Comparison of ENCODE assay signal across 14 cellular contexts in genomic region chr5:139462582-139463276, GRCh38. TPM values are rescaled to one million over a fixed set of nuclear protein-coding genes. Genes with fewer than 3 reads are reported as not detected.
DNase-seq lines count a peak whose midpoint lies in the region; ATAC-seq, FAIRE-seq and TF ChIP-seq lines count a peak whose summit lies in the region.
"Had no signal": no experiment of that assay in that cellular context is flagged by ENCODE, and none has a peak within 500 bp of the region (broad histone marks: within the 10 kb centered on the region; RNA-seq: fewer than 3 reads in every experiment).

TSS of gene ECSCR (minus strand) at chr5:139462743. CDS start at chr5:139462670, 73 bp downstream.

- H4K5ac ChIP-seq in H1 (ENCODE audit: insufficient read length, low read depth, low read length), result no peak within 1 kb of the TSS

- no peaks in the 10 kb centered on the region for H3K27me3 ChIP-seq in H1 (replicated peaks in 1 of 4; ENCODE audit: control insufficient read depth in 3 of 4, extremely low read depth in 1 of 4, insufficient read depth in 3 of 4, low read length in 3 of 4)
- no peaks in the 10 kb centered on the region for H3K27me3 ChIP-seq in mesenchymal stem cell (ENCODE audit: control insufficient read depth in 1 of 2, insufficient read depth in 1 of 2, low read length in 2 of 2)
- no peaks in the 10 kb centered on the region for H3K27me3 ChIP-seq in tibial nerve

- H3K18ac ChIP-seq in H1 (ENCODE audit: extremely low read depth, low read length), result peak within 1 kb of the TSS; percentile 55
- no peak within 1 kb of the TSS for H3K18ac ChIP-seq in mesenchymal stem cell (ENCODE audit: low read depth in 1 of 2, low read length in 2 of 2)

- 80% methylated on average over 9 of the region's 10 CpGs; no CpG with 5 or more reads in 1 of the 2 experiments for WGBS in H1 (ENCODE audit: extremely low coverage in 1 of 2, insufficient coverage in 1 of 2, insufficient read length in 1 of 2, insufficient replicate concordance in 2 of 2, low coverage in 1 of 2, low lambda C conversion rate in 2 of 2, missing lambda C conversion rate in 1 of 2), 2 experiments
- WGBS in mesenchymal stem cell, result 81% methylated on average over 8 of the region's 10 CpGs
- 75 to 79% methylated on average over 10 of the region's 10 CpGs for WGBS in tibial nerve, 2 donors

- H3K4me2 ChIP-seq in H1 (ENCODE audit: insufficient read depth in 1 of 2, low read depth in 2 of 2, low read length in 2 of 2), result peak within 1 kb of the TSS; percentile 32 to 39; a peak in 2 of 4 replicates
- no peak within 1 kb of the TSS for H3K4me2 ChIP-seq in mesenchymal stem cell (ENCODE audit: low read length, poor library complexity, severe bottlenecking)

- no peaks in the 10 kb centered on the region for H3K36me3 Mint-ChIP-seq in activated CD4-positive, alpha-beta T cell treated with anti-CD3 and anti-CD28 coated beads for 36 hours (ENCODE audit: low read depth)

- H3K4ac ChIP-seq in H1 (replicated peaks; ENCODE audit: insufficient read length, low read depth, low read length) (no peak within 1 kb of the TSS), mesenchymal stem cell (ENCODE audit: low read depth in 1 of 2, low read length in 2 of 2) (no peak within 1 kb of the TSS)

- no peaks in the 10 kb centered on the region for H3K9me3 Mint-ChIP-seq in activated CD4-positive, alpha-beta T cell treated with anti-CD3 and anti-CD28 coated beads for 36 hours (ENCODE audit: low read depth)
- H3K9me3 Mint-ChIP-seq: stimulated activated naive CD8-positive, alpha-beta T cell treated with anti-CD3 and anti-CD28 coated beads, Interleukin-15, amount 100 ng/mL, for 72 hours had no signal

- H2BK120ac ChIP-seq in H1 (replicated peaks; ENCODE audit: low read depth, low read length), result no peak within 1 kb of the TSS
- H2BK120ac ChIP-seq in mesenchymal stem cell (ENCODE audit: low read depth, low read length), result no peak within 1 kb of the TSS

- no peak within 1 kb of the TSS for H3K4me3 ChIP-seq in H1 (ENCODE audit: extremely low read depth in 1 of 4, insufficient read depth in 2 of 4, low read depth in 3 of 4, low read length in 4 of 4)
- H3K4me3 ChIP-seq in mesenchymal stem cell (ENCODE audit: insufficient read depth in 1 of 2, low read depth in 1 of 2, low read length in 2 of 2), result peak within 1 kb of the TSS in 1 of 2 experiments; percentile 29
- H3K4me3 ChIP-seq in tibial nerve, result peak within 1 kb of the TSS in 1 of 4 donors; percentile 12

- TF ChIP-seq RAD21 in H1 (IDR thresholded peaks at IDR 0.05 in 1 of 2, conservative IDR thresholded peaks at IDR 0.05 in 1 of 2; ENCODE audit: low read depth in 2 of 2, low read length in 2 of 2), result no peak

- H3K23ac ChIP-seq in H1 (ENCODE audit: insufficient read length) (no peak within 1 kb of the TSS), mesenchymal stem cell (ENCODE audit: low read length in 2 of 2) (no peak within 1 kb of the TSS)

- no peak within 1 kb of the TSS for H3K14ac ChIP-seq in H1 (ENCODE audit: insufficient read length)
- H3K14ac ChIP-seq in mesenchymal stem cell (ENCODE audit: low read length in 2 of 2), result no peak within 1 kb of the TSS

- no peak within 1 kb of the TSS for H3K4me3 Mint-ChIP-seq in activated CD4-positive, alpha-beta T cell treated with anti-CD3 and anti-CD28 coated beads for 36 hours
- H3K4me3 Mint-ChIP-seq: stimulated activated naive CD8-positive, alpha-beta T cell treated with anti-CD3 and anti-CD28 coated beads, Interleukin-15, amount 100 ng/mL, for 72 hours had no signal

- H3K79me1 ChIP-seq in H1 (ENCODE audit: low read depth, low read length) (no peaks in the 10 kb centered on the region), mesenchymal stem cell (replicated peaks; ENCODE audit: low read length, poor library complexity, severe bottlenecking) (no peaks in the 10 kb centered on the region)

- no peaks in the 10 kb centered on the region for H3K23me2 ChIP-seq in H1 (ENCODE audit: low read depth, low read length)

- peak within 1 kb of the TSS; percentile 76; the same call in 1 of the 2 replicates for H2BK5ac ChIP-seq in H1 (ENCODE audit: low read depth, low read length)
- no peak within 1 kb of the TSS for H2BK5ac ChIP-seq in mesenchymal stem cell (ENCODE audit: low read depth, low read length, poor library complexity, severe bottlenecking)

- H3K79me2 ChIP-seq in H1 (ENCODE audit: control insufficient read depth in 1 of 2, insufficient read depth in 2 of 2, low read length in 2 of 2), result no peaks in the 10 kb centered on the region

- no peak for FAIRE-seq in H1 (lab: Jason Lieb, UNC)
- FAIRE-seq: G401.6 had no signal

- H2BK20ac ChIP-seq in H1 (ENCODE audit: low read length), result peak within 1 kb of the TSS; percentile 86

- H3K36me3 ChIP-seq in H1 (ENCODE audit: control insufficient read depth in 2 of 4, insufficient read depth in 4 of 4, low read length in 3 of 4), result no peaks in the 10 kb centered on the region
- no peaks in the 10 kb centered on the region for H3K36me3 ChIP-seq in mesenchymal stem cell (ENCODE audit: control insufficient read depth in 1 of 2, insufficient read depth in 2 of 2, low read depth in 1 of 2, low read length in 2 of 2)
- no peaks in the 10 kb centered on the region for H3K36me3 ChIP-seq in tibial nerve

- TF ChIP-seq EP300 in H1 (IDR thresholded peaks at IDR 0.05; ENCODE audit: borderline replicate concordance in 1 of 2, low read depth in 2 of 2, low read length in 2 of 2) (no peak), tibial nerve (IDR thresholded peaks at IDR 0.05) (no peak)

- intact Hi-C loops in activated CD4-positive, alpha-beta T cell treated with anti-CD3 and anti-CD28 coated beads for 36 hours (cut with DNase I, micrococcal nuclease), result no loop called here

- H3K9me3 ChIP-seq in H1 (ENCODE audit: insufficient read depth in 2 of 2, low read depth in 1 of 2, low read length in 1 of 2) (no peaks in the 10 kb centered on the region), mesenchymal stem cell (ENCODE audit: control insufficient read depth, low read length) (no peaks in the 10 kb centered on the region), tibial nerve (no peaks in the 10 kb centered on the region)

- H3K4me1 ChIP-seq in H1 (replicated peaks in 1 of 4; ENCODE audit: control insufficient read depth in 3 of 4, insufficient read depth in 4 of 4, low read length in 3 of 4), result peaks cover 5 to 15% (median 12%) of the 10 kb centered on the region in 4 experiments; a peak in 6 of 7 replicates
- peaks cover 24% of the 10 kb centered on the region for H3K4me1 ChIP-seq in mesenchymal stem cell (ENCODE audit: control insufficient read depth, insufficient read depth, low read depth, low read length)
- peaks cover 0 to 6% (median 0%) of the 10 kb centered on the region in 4 donors for H3K4me1 ChIP-seq in tibial nerve

- H3K4me1 Mint-ChIP-seq in activated CD4-positive, alpha-beta T cell treated with anti-CD3 and anti-CD28 coated beads for 36 hours, result peaks cover 38% of the 10 kb centered on the region

- CTCF ChIA-PET in activated CD4-positive, alpha-beta T cell treated with anti-CD3 and anti-CD28 coated beads for 36 hours (lab: Charles Lee), result no interaction called here
- CTCF ChIA-PET in H1 (lab: Charles Lee; ENCODE audit: partially characterized antibody), result interaction anchor here (0.8 to 1.7 kb wide), 7 partner anchors 8 to 51 kb away, joined by 3 to 13 read pairs (median 4); partner anchors contain the start of genes SMIM33 and STING1

- H4K91ac ChIP-seq in H1 (replicated peaks; ENCODE audit: insufficient read length, low read length), result peak within 1 kb of the TSS; percentile 60
- peak within 1 kb of the TSS; percentile 34 for H4K91ac ChIP-seq in mesenchymal stem cell (ENCODE audit: low read length)

- H3K27ac ChIP-seq in H1 (ENCODE audit: low read depth, low read length) (no peak within 1 kb of the TSS), mesenchymal stem cell (ENCODE audit: low read length, poor library complexity, severe bottlenecking) (peak within 1 kb of the TSS; percentile 14), tibial nerve (peak within 1 kb of the TSS in 3 of 4 donors; percentile 34 to 76 (median 43))

- no peak for ATAC-seq in activated CD4-positive, alpha-beta T cell treated with anti-CD3 and anti-CD28 coated beads for 36 hours
- ATAC-seq: stimulated activated naive CD8-positive, alpha-beta T cell treated with anti-CD3 and anti-CD28 coated beads, Interleukin-15, amount 100 ng/mL, for 72 hours had no signal

- H3K27me3 Mint-ChIP-seq in activated CD4-positive, alpha-beta T cell treated with anti-CD3 and anti-CD28 coated beads for 36 hours, result no peaks in the 10 kb centered on the region
- H3K27me3 Mint-ChIP-seq: stimulated activated naive CD8-positive, alpha-beta T cell treated with anti-CD3 and anti-CD28 coated beads, Interleukin-15, amount 100 ng/mL, for 72 hours had no signal

- H2AK5ac ChIP-seq in H1 (ENCODE audit: low read depth, low read length) (peak within 1 kb of the TSS; percentile 68; the same call in 1 of the 2 replicates), mesenchymal stem cell (ENCODE audit: low read length, severe bottlenecking) (peak within 1 kb of the TSS; percentile 74)

- H3K9ac ChIP-seq in H1 (replicated peaks in 1 of 4; ENCODE audit: extremely low read depth in 1 of 4, low read depth in 3 of 4, low read length in 3 of 4) (no peak within 1 kb of the TSS), mesenchymal stem cell (ENCODE audit: low read length) (peak within 1 kb of the TSS; percentile 18)

- H4K8ac ChIP-seq in H1 (ENCODE audit: extremely low read depth, insufficient read depth, low read length) (no peak within 1 kb of the TSS), mesenchymal stem cell (ENCODE audit: low read length) (peak within 1 kb of the TSS; percentile 57)

- no peak for TF ChIP-seq POLR2A in H1 (IDR thresholded peaks at IDR 0.05; ENCODE audit: control extremely low read depth in 1 of 2, low read depth in 2 of 2, low read length in 2 of 2)
- no peak for TF ChIP-seq POLR2A in tibial nerve (IDR thresholded peaks at IDR 0.05)

- POLR2A ChIA-PET in activated CD4-positive, alpha-beta T cell treated with anti-CD3 and anti-CD28 coated beads for 36 hours (lab: Charles Lee), result no interaction called here
- POLR2A ChIA-PET in H1 (lab: Charles Lee; ENCODE audit: partially characterized antibody), result interaction anchor here (0.7 to 1.9 kb wide), 6 partner anchors 14 to 60 kb away, joined by 3 to 6 read pairs (median 4); partner anchors contain the start of genes DNAJC18 and STING1

- H3K56ac ChIP-seq in H1 (replicated peaks; ENCODE audit: insufficient read length, low read depth, low read length), result no peak within 1 kb of the TSS

- peak within 1 kb of the TSS; percentile 19 for H3K27ac Mint-ChIP-seq in activated CD4-positive, alpha-beta T cell treated with anti-CD3 and anti-CD28 coated beads for 36 hours

- no peaks in the 10 kb centered on the region for H4K20me1 ChIP-seq in H1 (replicated peaks in 1 of 2; ENCODE audit: control insufficient read depth in 1 of 2, insufficient read depth in 2 of 2, low read length in 2 of 2)

- TF ChIP-seq CTCF in H1 (IDR thresholded peaks at IDR 0.05; ENCODE audit: control extremely low read depth in 1 of 3, insufficient read depth in 1 of 3, low read depth in 1 of 3, low read length in 3 of 3) (no peak), tibial nerve (IDR thresholded peaks at IDR 0.05) (no peak)

- peak within 1 kb of the TSS; percentile 96; the same call in 1 of the 2 replicates for H2BK12ac ChIP-seq in H1 (ENCODE audit: low read depth, low read length)
- peak within 1 kb of the TSS; percentile 37 to 49 for H2BK12ac ChIP-seq in mesenchymal stem cell (ENCODE audit: low read length in 2 of 2)

- H2BK15ac ChIP-seq in H1 (ENCODE audit: low read length) (peak within 1 kb of the TSS; percentile 92; the same call in 1 of the 2 replicates), mesenchymal stem cell (ENCODE audit: low read depth, poor library complexity, severe bottlenecking) (no peak within 1 kb of the TSS)

- peak within 1 kb of the TSS; percentile 13; the same call in 1 of the 2 replicates for H2AFZ ChIP-seq in H1 (ENCODE audit: low read length)
- H2AFZ ChIP-seq in mesenchymal stem cell (ENCODE audit: low read depth, low read length), result peak within 1 kb of the TSS; percentile 46

- no peak for DNase-seq in activated CD4-positive, alpha-beta T cell treated with anti-CD3 and anti-CD28 coated beads for 36 hours
- DNase-seq in activated CD4-positive, alpha-beta T cell treated with anti-CD3 and anti-CD28 coated beads for 4 hours, result no peak
- DNase-seq in H1 (ENCODE audit: low read depth in 1 of 2, low spot score in 2 of 2), result no peak
- no peak for DNase-seq in mesenchymal stem cell
- no peak for DNase-seq in tibial nerve (ENCODE audit: low spot score in 2 of 2)
- no peak for DNase-seq in epidermal melanocyte (ENCODE audit: insufficient read length, low spot score)
- DNase-seq in NCI-H1417 (lab: John Stamatoyannopoulos, UW), result no peak
- no peak for DNase-seq in activated CD8-positive, alpha-beta memory T cell treated with anti-CD3 and anti-CD28 coated beads, Interleukin-2, amount 50 U/mL, for 48 hours
- DNase-seq: 8988T; effector memory CD4-positive, alpha-beta T cell; kidney glomerular epithelial cell; NCI-H526 treated with DMSO at 0.1 percent for 48 hours; stimulated activated naive CD8-positive, alpha-beta T cell treated with anti-CD3 and anti-CD28 coated beads, Interleukin-15, amount 100 ng/mL, for 72 hours had no signal

RNA-seq across cellular contexts. Expression of gene ECSCR, which starts in this region (rescaled TPM):
- total RNA-seq in activated CD4-positive, alpha-beta T cell treated with anti-CD3 and anti-CD28 coated beads for 36 hours, result 1 to 10 TPM in 1 of 2 experiments, under 1 TPM in 1; 0.83 to 2.6 TPM
- 2.7 and 3.3 TPM in 2 replicates for total RNA-seq in H1 (2021; fragmentation: NEBNext Ultra II Directional; extraction: Animal tissue kit (Norgen Biotek cat#: 25700))
- 4.9 and 7.2 TPM in 2 replicates for polyA plus RNA-seq in H1 (2011; rRNA removed)
- polyA plus RNA-seq in H1 (2011; cell fraction: cytosol; rRNA removed), result 5.4 TPM
- 4.4 TPM for polyA plus RNA-seq in H1 (2011; cell fraction: nucleus; rRNA removed)
- 2.8 to 4.2 TPM (median 3.6 TPM) in 4 replicates for polyA plus RNA-seq in H1 (2012, experiment 1 of 2)
- 2.7 TPM for polyA plus RNA-seq in H1 (2012, experiment 2 of 2)
- polyA plus RNA-seq in H1 (2013, experiment 1 of 2), result 4.8 TPM
- 4.9 TPM for polyA plus RNA-seq in H1 (2013, experiment 2 of 2)
- 3.3 and 3.6 TPM in 2 replicates for polyA minus RNA-seq in H1 (2011; rRNA and poly(A)+ RNA removed)
- not detected for polyA minus RNA-seq in H1 (2011; cell fraction: cytosol; rRNA and poly(A)+ RNA removed)
- 1.7 TPM for polyA minus RNA-seq in H1 (2011; cell fraction: nucleus; rRNA and poly(A)+ RNA removed)
- 0.30 TPM for polyA plus RNA-seq in mesenchymal stem cell (2013, experiment 1 of 2)
- polyA plus RNA-seq in mesenchymal stem cell (2013, experiment 2 of 2), result 0.49 TPM
- 10 to 100 TPM; 12.8 to 41.0 (median 25.9) TPM for total RNA-seq in tibial nerve
